ENCODE assay signal across 9 cellular contexts in genomic region chr12:52009081-52009751, GRCh38. TPM values are rescaled to one million over a fixed set of nuclear protein-coding genes. Genes with fewer than 3 reads are reported as not detected.
DNase-seq lines count a peak whose midpoint lies in the region; ATAC-seq and TF ChIP-seq lines count a peak whose summit lies in the region.
"Had no signal": no experiment of that assay in that cellular context is flagged by ENCODE, and none has a peak within 500 bp of the region (broad histone marks: within the 10 kb centered on the region; RNA-seq: fewer than 3 reads in every experiment).

No MANE protein-coding gene starts in this region.

- no peak overlapping the region for H4K91ac ChIP-seq in neuronal stem cell (ENCODE audit: low read depth, low read length, poor library complexity)

- 58 to 69% (median 65%) methylated on average over 9 to 10 of the region's 10 CpGs for WGBS in heart left ventricle, 4 donors
- WGBS in neuronal stem cell (ENCODE audit: extremely low coverage in 2 of 2, insufficient read length in 2 of 2, insufficient replicate concordance in 1 of 2), 2 donors: no CpG with 5 or more reads among the region's 10 CpGs

- H3K36me3 ChIP-seq in heart left ventricle (peaks cover 0 to 43% (median 32%) of the 10 kb centered on the region in 9 donors), neuronal stem cell (replicated peaks in 1 of 2; ENCODE audit: control insufficient read depth in 2 of 2, insufficient read depth in 2 of 2, low read length in 2 of 2) (peaks cover 6 to 30% of the 10 kb centered on the region in 2 donors), vagina (peaks cover 0 to 13% of the 10 kb centered on the region in 2 donors)

- H3K9me3 ChIP-seq in heart left ventricle (no peaks in the 10 kb centered on the region), neuronal stem cell (replicated peaks in 1 of 2; ENCODE audit: control insufficient read depth in 2 of 2, insufficient read depth in 1 of 2, low read depth in 1 of 2, low read length in 2 of 2) (peaks cover 4 to 14% of the 10 kb centered on the region in 2 donors), vagina (no peaks in the 10 kb centered on the region)

- peaks cover 0 to 20% (median 4%) of the 10 kb centered on the region in 9 donors for H3K27me3 ChIP-seq in heart left ventricle
- H3K27me3 ChIP-seq in neuronal stem cell (ENCODE audit: control insufficient read depth in 3 of 3, insufficient read depth in 3 of 3, low read depth in 1 of 3, low read length in 3 of 3): peaks cover 0 to 29% (median 0%) of the 10 kb centered on the region in 3 experiments
- no peaks in the 10 kb centered on the region for H3K27me3 ChIP-seq in vagina

- no peak overlapping the region for H4K8ac ChIP-seq in neuronal stem cell (ENCODE audit: low read depth, low read length)

- no peak overlapping the region for H3K23ac ChIP-seq in neuronal stem cell (ENCODE audit: low read depth, low read length, poor library complexity)

- H2AFZ ChIP-seq in neuronal stem cell (ENCODE audit: low read length): no peak overlapping the region

- peak in 2 of 5 donors; percentile 40 to 62 for DNase-seq in heart left ventricle
- no peak for DNase-seq in Right ventricle myocardium superior
- DNase-seq in fibroblast of pulmonary artery (ENCODE audit: low read depth): no peak
- DNase-seq in neuronal stem cell (ENCODE audit: low spot score): no peak
- DNase-seq in vagina (ENCODE audit: extremely low spot score in 2 of 2): no peak
- DNase-seq in hepatic stellate cell (ENCODE audit: low spot score): no peak
- DNase-seq: activated CD4-positive, alpha-beta T cell treated with anti-CD3 and anti-CD28 coated beads, Interleukin-2, amount 50 U/mL, for 1 hour had no signal

- H2BK12ac ChIP-seq in neuronal stem cell (ENCODE audit: low read length): no peak overlapping the region

- H2BK5ac ChIP-seq in neuronal stem cell (ENCODE audit: low read length): no peak overlapping the region

- peak overlapping the region; percentile 27 to 94 (median 86) for H3K4me3 ChIP-seq in heart left ventricle
- H3K4me3 ChIP-seq in fibroblast of pulmonary artery (replicated peaks; ENCODE audit: low read depth, low read length): peak overlapping the region; percentile 86
- H3K4me3 ChIP-seq in neuronal stem cell (ENCODE audit: low read length in 2 of 2): no peak overlapping the region
- H3K4me3 ChIP-seq in vagina: peak overlapping the region; percentile 87 to 100

- H3K9ac ChIP-seq in neuronal stem cell (ENCODE audit: low read depth, low read length, poor library complexity): no peak overlapping the region

- ATAC-seq in heart left ventricle (peak in 2 of 4 donors; percentile 1 to 11), Right ventricle myocardium superior (ENCODE audit: poor library complexity) (no peak), HG03139 (IDR thresholded peaks at IDR 0.05; ENCODE audit: unreplicated experiment) (no peak), HG03039 (IDR thresholded peaks at IDR 0.05; ENCODE audit: unreplicated experiment) (no peak)

- peak overlapping the region; percentile 68 for H2AK5ac ChIP-seq in neuronal stem cell (ENCODE audit: low read depth, low read length)

- H2BK120ac ChIP-seq in neuronal stem cell (ENCODE audit: low read depth, low read length): peak overlapping the region; percentile 40

- TF ChIP-seq CTCF in heart left ventricle (IDR thresholded peaks at IDR 0.05) (no peak), fibroblast of pulmonary artery (IDR thresholded peaks at IDR 0.05; ENCODE audit: low read length, missing control alignments) (no peak), vagina (IDR thresholded peaks at IDR 0.05) (no peak)

- intact Hi-C loops in heart left ventricle (cut with DNase I) (loop anchor here in 2 of 10 donors (5.0 kb wide), 2 partner anchors 73 to 78 kb away; no protein-coding TSS in a partner anchor), Right ventricle myocardium superior (cut with DNase I) (no loop called here), vagina (cut with DNase I) (no loop called here)

- H3K27ac ChIP-seq in heart left ventricle: peak overlapping the region; percentile 85 to 99 (median 94)
- peak overlapping the region; percentile 89 for H3K27ac ChIP-seq in neuronal stem cell (replicated peaks; ENCODE audit: low read length)
- H3K27ac ChIP-seq in vagina: peak overlapping the region; percentile 96

- TF ChIP-seq POLR2A in heart left ventricle (IDR thresholded peaks at IDR 0.05): no peak
- TF ChIP-seq POLR2A in vagina (IDR thresholded peaks at IDR 0.05): no peak

- no peak overlapping the region for H3K14ac ChIP-seq in neuronal stem cell (ENCODE audit: low read length)

- peaks cover 0 to 65% (median 36%) of the 10 kb centered on the region in 12 donors for H3K4me1 ChIP-seq in heart left ventricle
- H3K4me1 ChIP-seq in neuronal stem cell (ENCODE audit: control insufficient read depth in 2 of 2, insufficient read depth in 1 of 2, low read depth in 1 of 2, low read length in 2 of 2): peaks cover 24 to 28% of the 10 kb centered on the region in 2 donors
- H3K4me1 ChIP-seq in vagina: peaks cover 58% of the 10 kb centered on the region

- peak overlapping the region; percentile 44 for H3K4ac ChIP-seq in neuronal stem cell (ENCODE audit: low read length)

- peak overlapping the region; percentile 57 for H3K18ac ChIP-seq in neuronal stem cell (ENCODE audit: low read length)

- H3K79me1 ChIP-seq in neuronal stem cell (ENCODE audit: low read depth, low read length): no peaks in the 10 kb centered on the region

- H2BK15ac ChIP-seq in neuronal stem cell (ENCODE audit: low read length): peak overlapping the region; percentile 77

- H3K4me2 ChIP-seq in neuronal stem cell (ENCODE audit: insufficient read depth, low read length, poor library complexity, severe bottlenecking): no peak overlapping the region

RNA-seq across cellular contexts. Expression of gene TAMALIN, which starts 2.5 kb away (rescaled TPM):
- total RNA-seq in heart left ventricle (10 to 100 TPM; 12.9 to 38.0 (median 17.6) TPM), Right ventricle myocardium superior (19.8 TPM), vagina (47.1 TPM)
- polyA plus RNA-seq in heart left ventricle: 10 to 100 TPM; 17.8 to 26.5 TPM
- polyA plus RNA-seq in neuronal stem cell (2013, experiment 1 of 2): 11.1 TPM
- 10.9 TPM for polyA plus RNA-seq in neuronal stem cell (2013, experiment 2 of 2)

RNA-seq across cellular contexts. Expression of gene NR4A1, which starts 42.0 kb away (rescaled TPM):
- 100 to 1,000 TPM in 2 of 9 donors, 10 to 100 TPM in 7; 22.0 to 140 (median 42.0) TPM for total RNA-seq in heart left ventricle
- polyA plus RNA-seq in heart left ventricle: 10 to 100 TPM; 59.5 to 66.3 TPM
- 46.1 TPM for total RNA-seq in Right ventricle myocardium superior
- polyA plus RNA-seq in neuronal stem cell (2013, experiment 1 of 2): 46.2 TPM
- polyA plus RNA-seq in neuronal stem cell (2013, experiment 2 of 2): 44.5 TPM
- total RNA-seq in vagina: 465 TPM

RNA-seq across cellular contexts. Expression of gene ACVR1B, which starts 57.7 kb away (rescaled TPM):
- total RNA-seq in heart left ventricle: 10 to 100 TPM in 7 of 9 donors, 1 to 10 TPM in 2; 7.4 to 19.8 (median 11.6) TPM
- polyA plus RNA-seq in heart left ventricle: 10 to 100 TPM in 1 of 2 donors, 1 to 10 TPM in 1; 7.7 to 13.3 TPM
- total RNA-seq in Right ventricle myocardium superior: 9.7 TPM
- polyA plus RNA-seq in neuronal stem cell (2013, experiment 1 of 2): 12.6 TPM
- polyA plus RNA-seq in neuronal stem cell (2013, experiment 2 of 2): 12.7 TPM
- total RNA-seq in vagina: 23.6 TPM

Comparison
In these comparisons a context has a peak if more than half of its experiments do, and no peak if none do; other contexts are left out.
1. H3K4me3 ChIP-seq: peak in heart left ventricle (12 of 12), fibroblast of pulmonary artery (single experiment) and vagina (2 of 2); none in neuronal stem cell (0 of 2).
2. Peak in every context shown above with its lines, with median percentiles within 50 percentile points of each other: H3K27ac ChIP-seq.